13 cellular contexts compared by ENCODE assay signal in the genomic region with DNA sequence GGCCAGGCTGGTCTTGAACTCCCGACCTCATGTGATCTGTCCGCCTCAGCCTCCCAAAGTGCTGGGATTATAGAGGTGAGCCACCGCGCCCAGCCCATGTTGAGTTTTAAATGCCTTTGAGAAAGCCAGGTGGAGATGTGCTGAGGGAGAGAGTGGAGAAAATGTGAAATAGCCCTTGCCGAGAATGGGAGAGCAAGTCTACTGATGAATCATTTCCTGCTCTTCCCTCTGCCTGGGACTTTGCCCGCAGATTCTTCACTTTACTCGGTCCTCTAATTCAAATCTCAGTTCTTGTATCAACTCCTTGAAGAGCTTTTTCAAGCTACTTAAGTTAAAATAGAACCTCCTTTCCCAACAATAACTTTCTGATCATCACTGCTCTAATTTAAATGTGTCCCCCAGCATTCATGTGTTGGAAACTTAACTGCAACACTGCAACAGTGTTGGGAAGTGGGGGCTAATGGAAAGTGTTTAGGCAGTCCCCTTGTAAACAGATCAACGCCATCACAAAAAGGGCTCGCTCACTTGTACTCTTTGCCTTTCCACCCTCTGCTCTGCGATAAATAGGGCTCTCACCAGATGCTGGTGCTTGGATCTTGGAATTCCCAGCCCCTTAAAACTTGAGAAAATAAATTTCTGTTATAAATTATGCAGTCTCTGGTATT. TPM values are rescaled to one million over a fixed set of nuclear protein-coding genes. Genes with fewer than 3 reads are reported as not detected.
DNase-seq lines count a peak whose midpoint lies in the region; ATAC-seq and TF ChIP-seq lines count a peak whose summit lies in the region.
"Had no signal": no experiment of that assay in that cellular context is flagged by ENCODE, and none has a peak within 500 bp of the region (broad histone marks: within the 10 kb centered on the region; RNA-seq: fewer than 3 reads in every experiment).

No MANE protein-coding gene starts in this region.

- no peak overlapping the region for H3K4me3 ChIP-seq in brain microvascular endothelial cell (ENCODE audit: low read depth, low read length)
- H3K4me3 ChIP-seq: cardiac muscle cell had no signal

- TF ChIP-seq CTCF in brain microvascular endothelial cell (IDR thresholded peaks at IDR 0.05; ENCODE audit: low read depth, low read length, missing control alignments), result no peak
- TF ChIP-seq CTCF in WTC11 (IDR thresholded peaks at IDR 0.05), result no peak

- peaks cover 6 to 25% of the 10 kb centered on the region in 2 donors for H3K36me3 Mint-ChIP-seq in activated naive CD4-positive, alpha-beta T cell treated with anti-CD3 and anti-CD28 coated beads, Interleukin-2, amount 50 U/mL, for 72 hours
- H3K36me3 Mint-ChIP-seq in WTC11, result no peaks in the 10 kb centered on the region

- no peaks in the 10 kb centered on the region for H3K27me3 Mint-ChIP-seq in WTC11 (ENCODE audit: low read depth)
- H3K27me3 Mint-ChIP-seq: activated CD4-positive, alpha-beta memory T cell treated with anti-CD3 and anti-CD28 coated beads, Interleukin-2, amount 10 ng/mL, durations not matched to agents 7 days and 5 days had no signal

- no peaks in the 10 kb centered on the region for H3K36me3 ChIP-seq in brain microvascular endothelial cell (replicated peaks)
- H3K36me3 ChIP-seq: cardiac muscle cell had no signal

- ATAC-seq in left cardiac atrium (peak in 1 of 2 donors; percentile 14), Right ventricle myocardium superior (ENCODE audit: poor library complexity) (no peak), WTC11 (no peak)
- ATAC-seq in activated naive CD4-positive, alpha-beta T cell treated with anti-CD3 and anti-CD28 coated beads, Interleukin-2, amount 50 U/mL, for 72 hours, result no peak

- H3K27me3 ChIP-seq in brain microvascular endothelial cell (replicated peaks), result no peaks in the 10 kb centered on the region
- H3K27me3 ChIP-seq: cardiac muscle cell had no signal

- peaks cover 14% of the 10 kb centered on the region for H3K4me1 Mint-ChIP-seq in WTC11
- H3K4me1 Mint-ChIP-seq: activated CD4-positive, alpha-beta memory T cell treated with anti-CD3 and anti-CD28 coated beads, Interleukin-2, amount 10 ng/mL, durations not matched to agents 7 days and 5 days had no signal

- POLR2A ChIA-PET in WTC11 (lab: Charles Lee), result no interaction called here

- in situ Hi-C loops in brain microvascular endothelial cell (cut with HindIII; ENCODE audit: low pct_ligation_motif_present, low sequenced_read_pairs), result no loop called here

- intact Hi-C loops in left cardiac atrium (cut with DNase I) (no loop called here), Right ventricle myocardium superior (cut with DNase I) (no loop called here)

- CTCF ChIA-PET in WTC11 (lab: Charles Lee), result no interaction called here

- H3K4me3 Mint-ChIP-seq in WTC11, result no peak overlapping the region
- H3K4me3 Mint-ChIP-seq: activated CD4-positive, alpha-beta memory T cell treated with anti-CD3 and anti-CD28 coated beads, Interleukin-2, amount 10 ng/mL, durations not matched to agents 7 days and 5 days had no signal

- peak; percentile 34 for DNase-seq in left cardiac atrium
- DNase-seq in Right ventricle myocardium superior, result no peak
- DNase-seq in brain microvascular endothelial cell, result peak; percentile 82
- DNase-seq in islet precursor cell, result peak; percentile 78
- DNase-seq in activated naive CD4-positive, alpha-beta T cell treated with anti-CD3 and anti-CD28 coated beads, Interleukin-2, amount 50 U/mL, for 72 hours (ENCODE audit: low spot score in 2 of 2), result no peak
- no peak for DNase-seq in stimulated activated CD4-positive, alpha-beta T cell treated with anti-CD3 and anti-CD28 coated beads, Interleukin-12 subunit alpha, Interleukin-12 subunit beta, amount 100 ng/mL, for 4 hours
- DNase-seq in NCI-H526 treated with DMSO at 0.1 percent for 48 hours (lab: John Stamatoyannopoulos, UW), result no peak
- DNase-seq in WTC11 (ENCODE audit: low spot score), result no peak
- DNase-seq: activated CD4-positive, alpha-beta memory T cell treated with anti-CD3 and anti-CD28 coated beads, Interleukin-2, amount 10 ng/mL, durations not matched to agents 7 days and 5 days; NCI-H1436; OCI-M1 had no signal

- H3K9me3 Mint-ChIP-seq in activated naive CD4-positive, alpha-beta T cell treated with anti-CD3 and anti-CD28 coated beads, Interleukin-2, amount 50 U/mL, for 72 hours, result peaks cover 5 to 10% of the 10 kb centered on the region in 2 donors
- H3K9me3 Mint-ChIP-seq in WTC11, result peaks cover 3% of the 10 kb centered on the region; the same call in 1 of the 2 replicates
- H3K9me3 Mint-ChIP-seq: activated CD4-positive, alpha-beta memory T cell treated with anti-CD3 and anti-CD28 coated beads, Interleukin-2, amount 10 ng/mL, durations not matched to agents 7 days and 5 days had no signal

- H3K27ac ChIP-seq in brain microvascular endothelial cell, result peak overlapping the region; percentile 84
- H3K27ac ChIP-seq: cardiac muscle cell, parathyroid adenoma had no signal

- no peak overlapping the region for H3K27ac Mint-ChIP-seq in activated naive CD4-positive, alpha-beta T cell treated with anti-CD3 and anti-CD28 coated beads, Interleukin-2, amount 50 U/mL, for 72 hours
- no peak overlapping the region for H3K27ac Mint-ChIP-seq in WTC11
- H3K27ac Mint-ChIP-seq: activated CD4-positive, alpha-beta memory T cell treated with anti-CD3 and anti-CD28 coated beads, Interleukin-2, amount 10 ng/mL, durations not matched to agents 7 days and 5 days had no signal

TF ChIP-seq in WTC11, 78 proteins besides CTCF, POLR2A, EP300 and RAD21:
- no peak for TF ChIP-seq FOXJ3 (CRISPR knock-in tag; IDR thresholded peaks at IDR 0.05; ENCODE audit: borderline replicate concordance)
- TF ChIP-seq ZNF232 (CRISPR knock-in tag; IDR thresholded peaks at IDR 0.05), result no peak
- TF ChIP-seq, protein P1, sequence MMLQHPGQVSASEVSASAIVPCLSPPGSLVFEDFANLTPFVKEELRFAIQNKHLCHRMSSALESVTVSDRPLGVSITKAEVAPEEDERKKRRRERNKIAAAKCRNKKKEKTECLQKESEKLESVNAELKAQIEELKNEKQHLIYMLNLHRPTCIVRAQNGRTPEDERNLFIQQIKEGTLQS (CRISPR knock-in tag; conservative IDR thresholded peaks at IDR 0.05), result no peak
- no peak for TF ChIP-seq ETV6 (CRISPR knock-in tag; IDR thresholded peaks at IDR 0.05)
- TF ChIP-seq, protein P2, sequence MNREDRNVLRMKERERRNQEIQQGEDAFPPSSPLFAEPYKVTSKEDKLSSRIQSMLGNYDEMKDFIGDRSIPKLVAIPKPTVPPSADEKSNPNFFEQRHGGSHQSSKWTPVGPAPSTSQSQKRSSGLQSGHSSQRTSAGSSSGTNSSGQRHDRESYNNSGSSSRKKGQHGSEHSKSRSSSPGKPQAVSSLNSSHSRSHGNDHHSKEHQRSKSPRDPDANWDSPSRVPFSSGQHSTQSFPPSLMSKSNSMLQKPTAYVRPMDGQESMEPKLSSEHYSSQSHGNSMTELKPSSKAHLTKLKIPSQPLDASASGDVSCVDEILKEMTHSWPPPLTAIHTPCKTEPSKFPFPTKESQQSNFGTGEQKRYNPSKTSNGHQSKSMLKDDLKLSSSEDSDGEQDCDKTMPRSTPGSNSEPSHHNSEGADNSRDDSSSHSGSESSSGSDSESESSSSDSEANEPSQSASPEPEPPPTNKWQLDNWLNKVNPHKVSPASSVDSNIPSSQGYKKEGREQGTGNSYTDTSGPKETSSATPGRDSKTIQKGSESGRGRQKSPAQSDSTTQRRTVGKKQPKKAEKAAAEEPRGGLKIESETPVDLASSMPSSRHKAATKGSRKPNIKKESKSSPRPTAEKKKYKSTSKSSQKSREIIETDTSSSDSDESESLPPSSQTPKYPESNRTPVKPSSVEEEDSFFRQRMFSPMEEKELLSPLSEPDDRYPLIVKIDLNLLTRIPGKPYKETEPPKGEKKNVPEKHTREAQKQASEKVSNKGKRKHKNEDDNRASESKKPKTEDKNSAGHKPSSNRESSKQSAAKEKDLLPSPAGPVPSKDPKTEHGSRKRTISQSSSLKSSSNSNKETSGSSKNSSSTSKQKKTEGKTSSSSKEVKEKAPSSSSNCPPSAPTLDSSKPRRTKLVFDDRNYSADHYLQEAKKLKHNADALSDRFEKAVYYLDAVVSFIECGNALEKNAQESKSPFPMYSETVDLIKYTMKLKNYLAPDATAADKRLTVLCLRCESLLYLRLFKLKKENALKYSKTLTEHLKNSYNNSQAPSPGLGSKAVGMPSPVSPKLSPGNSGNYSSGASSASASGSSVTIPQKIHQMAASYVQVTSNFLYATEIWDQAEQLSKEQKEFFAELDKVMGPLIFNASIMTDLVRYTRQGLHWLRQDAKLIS (CRISPR knock-in tag; IDR thresholded peaks at IDR 0.05; ENCODE audit: borderline replicate concordance), result no peak
- TF ChIP-seq ZNF423 (CRISPR knock-in tag; IDR thresholded peaks at IDR 0.05), result no peak

RNA-seq across cellular contexts. Expression of a gene that starts 27.8 kb away (rescaled TPM):
- total RNA-seq in left cardiac atrium, result 10 to 100 TPM; 39.3 to 45.1 TPM
- total RNA-seq in Right ventricle myocardium superior, result 41.7 TPM
- total RNA-seq in activated naive CD4-positive, alpha-beta T cell treated with anti-CD3 and anti-CD28 coated beads, Interleukin-2, amount 50 U/mL, for 72 hours, result 10 to 100 TPM; 36.1 to 63.4 TPM
- 55.6 to 66.7 TPM (median 63.5 TPM) in 3 replicates for total RNA-seq in WTC11 (2021)

Comparison
In these comparisons a context has a peak if more than half of its experiments do, and no peak if none do; other contexts are left out.
1. DNase-seq: peak in left cardiac atrium (single experiment), brain microvascular endothelial cell (single experiment) and islet precursor cell (single experiment); none in Right ventricle myocardium superior (single experiment), activated naive CD4-positive, alpha-beta T cell treated with anti-CD3 and anti-CD28 coated beads, Interleukin-2, amount 50 U/mL, for 72 hours (0 of 2), stimulated activated CD4-positive, alpha-beta T cell treated with anti-CD3 and anti-CD28 coated beads, Interleukin-12 subunit alpha, Interleukin-12 subunit beta, amount 100 ng/mL, for 4 hours (single experiment), NCI-H526 treated with DMSO at 0.1 percent for 48 hours (single experiment) and WTC11 (single experiment).